In genomic region chr9:98099898-98100297, GRCh38 we compare ENCODE assay signal across 1 cellular context.
A peak's percentile ranks its signal among the peaks of the same experiment; 100 is the strongest.
TF ChIP-seq lines count a peak whose summit lies in the region.

No MANE protein-coding gene starts in this region.

TF ChIP-seq in GM12878, 131 proteins besides CTCF, POLR2A, EP300 and RAD21:
- TF ChIP-seq HDAC6 (IDR thresholded peaks at IDR 0.05; ENCODE audit: unreplicated experiment) (no peak), SPI1 (IDR thresholded peaks at IDR 0.05; ENCODE audit: borderline replicate concordance, insufficient read depth, low read depth, low read length) (0 out of 2 replicates have a peak, but pooled peaks have one; percentile 20)
